In the genomic region with DNA sequence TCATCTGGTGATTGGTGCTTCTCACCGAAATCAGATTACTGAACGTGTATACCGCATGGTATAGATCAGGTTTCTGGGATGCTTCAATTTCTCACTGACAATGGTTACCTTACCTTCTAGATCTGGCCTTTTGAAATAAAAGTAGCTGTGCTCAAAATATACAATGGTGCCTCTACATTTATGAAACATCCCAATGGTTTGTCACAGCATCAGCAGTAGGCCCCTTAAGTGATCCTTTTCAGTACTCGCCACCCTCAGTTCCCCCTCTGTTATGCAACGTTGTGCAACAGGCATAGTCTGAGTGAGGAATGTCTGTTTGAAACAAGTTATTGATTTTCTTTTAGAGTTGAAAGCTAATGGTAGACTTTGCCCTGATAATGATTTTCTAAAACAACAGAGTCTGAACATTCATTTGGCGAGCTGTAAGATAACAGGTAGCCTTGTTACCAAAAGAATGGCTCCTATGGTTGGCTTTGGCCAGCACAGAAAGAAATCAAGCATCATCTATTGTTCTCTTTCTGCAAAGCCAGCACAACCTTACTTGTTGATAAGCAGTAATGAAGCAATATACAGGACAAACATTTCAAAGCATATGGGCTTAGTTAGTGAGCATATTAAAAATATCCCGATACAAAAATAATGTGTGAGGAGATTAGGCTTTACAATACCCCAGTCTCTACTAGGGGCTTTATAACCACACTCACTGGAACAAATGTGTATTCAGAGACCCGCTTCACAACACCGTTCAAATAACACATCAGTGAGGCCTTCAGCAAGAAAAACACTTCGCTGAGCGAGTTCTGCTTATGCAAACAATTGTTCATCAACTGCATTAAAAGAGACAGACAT, we compare ENCODE assay signal across 13 cellular contexts.
A peak's percentile ranks its signal among the peaks of the same experiment; 100 is the strongest.
DNase-seq lines count a peak whose midpoint lies in the region; ATAC-seq, FAIRE-seq and TF ChIP-seq lines count a peak whose summit lies in the region.
"Had no signal": no experiment of that assay in that cellular context is flagged by ENCODE, and none has a peak within 500 bp of the region (broad histone marks: within the 10 kb centered on the region; RNA-seq: fewer than 3 reads in every experiment).

No MANE protein-coding gene starts in this region.

- H3K27me3 Mint-ChIP-seq in GM23338 (ENCODE audit: insufficient read depth, low read depth, poor library complexity) (no peaks in the 10 kb centered on the region), mesothelial cell of epicardium (ENCODE audit: low read depth) (no peaks in the 10 kb centered on the region)
- H3K27me3 Mint-ChIP-seq in activated naive CD8-positive, alpha-beta T cell treated with anti-CD3 and anti-CD28 coated beads for 36 hours, result no peaks in the 10 kb centered on the region

- intact Hi-C loops in colonic mucosa (cut with DNase I), result no loop called here
- intact Hi-C loops in kidney (cut with DNase I), result no loop called here

- H3K36me3 Mint-ChIP-seq in GM23338 (ENCODE audit: low read depth), result no peaks in the 10 kb centered on the region
- H3K36me3 Mint-ChIP-seq in activated naive CD8-positive, alpha-beta T cell treated with anti-CD3 and anti-CD28 coated beads for 36 hours, result no peaks in the 10 kb centered on the region
- peaks cover 8% of the 10 kb centered on the region for H3K36me3 Mint-ChIP-seq in mesothelial cell of epicardium

- peaks cover 27% of the 10 kb centered on the region for H3K4me1 ChIP-seq in ACC112 (ENCODE audit: control insufficient read depth, insufficient read depth, low read length, unreplicated experiment)
- no peaks in the 10 kb centered on the region for H3K4me1 ChIP-seq in GM23338 (ENCODE audit: insufficient read depth)
- no peaks in the 10 kb centered on the region for H3K4me1 ChIP-seq in colonic mucosa
- peaks cover 7 to 12% of the 10 kb centered on the region in 2 donors for H3K4me1 ChIP-seq in kidney (ENCODE audit: control insufficient read depth in 1 of 2, insufficient read depth in 1 of 2, low read depth in 1 of 2, low read length in 2 of 2)

- ATAC-seq in GM23338, result no peak
- no peak for ATAC-seq in GM18505 (IDR thresholded peaks at IDR 0.05; ENCODE audit: unreplicated experiment)
- ATAC-seq: Right ventricle myocardium inferior had no signal

- H3K27me3 ChIP-seq in ACC112 (ENCODE audit: insufficient read depth, low read length) (no peaks in the 10 kb centered on the region), GM23338 (ENCODE audit: insufficient read depth) (no peaks in the 10 kb centered on the region), colonic mucosa (no peaks in the 10 kb centered on the region)

- H3K4me1 Mint-ChIP-seq in GM23338 (peaks cover 18% of the 10 kb centered on the region), mesothelial cell of epicardium (peaks cover 54% of the 10 kb centered on the region)
- peaks cover 22% of the 10 kb centered on the region for H3K4me1 Mint-ChIP-seq in activated naive CD8-positive, alpha-beta T cell treated with anti-CD3 and anti-CD28 coated beads for 36 hours

- H3K9ac ChIP-seq in colonic mucosa (ENCODE audit: low read depth in 2 of 2, low read length in 2 of 2) (no peak overlapping the region), kidney (ENCODE audit: low read length in 2 of 2) (no peak overlapping the region)

- peak overlapping the region; percentile 30; the same call in 1 of the 2 replicates for H3K27ac ChIP-seq in ACC112 (ENCODE audit: low read depth, low read length)
- no peak overlapping the region for H3K27ac ChIP-seq in GM23338 (ENCODE audit: low read depth)
- no peak overlapping the region for H3K27ac ChIP-seq in colonic mucosa
- no peak overlapping the region for H3K27ac ChIP-seq in kidney (ENCODE audit: low read depth in 2 of 2, low read length in 2 of 2)

- H3K4me3 ChIP-seq in ACC112 (ENCODE audit: low read depth, low read length) (peak overlapping the region; percentile 40; the same call in 1 of the 2 replicates), GM23338 (no peak overlapping the region), colonic mucosa (no peak overlapping the region), kidney (ENCODE audit: low read length in 2 of 2) (no peak overlapping the region)

- FAIRE-seq in kidney (lab: Jason Lieb, UNC), result no peak

- TF ChIP-seq CTCF in GM23338 (conservative IDR thresholded peaks at IDR 0.05; ENCODE audit: low read depth in 2 of 2) (no peak), mesothelial cell of epicardium (IDR thresholded peaks at IDR 0.05; ENCODE audit: unreplicated experiment) (no peak), colonic mucosa (IDR thresholded peaks at IDR 0.05) (no peak), kidney (IDR thresholded peaks at IDR 0.05; ENCODE audit: borderline replicate concordance, extremely low read depth, insufficient read depth) (no peak)

- H3K36me3 ChIP-seq in ACC112 (ENCODE audit: insufficient read depth, low read length) (no peaks in the 10 kb centered on the region), GM23338 (ENCODE audit: insufficient read depth) (no peaks in the 10 kb centered on the region), colonic mucosa (no peaks in the 10 kb centered on the region), kidney (ENCODE audit: control insufficient read depth in 1 of 2, insufficient read depth in 2 of 2, low read length in 2 of 2) (no peaks in the 10 kb centered on the region)

- TF ChIP-seq POLR2A in GM18505 (IDR thresholded peaks at IDR 0.05; ENCODE audit: borderline replicate concordance, extremely low read depth, insufficient read depth, insufficient read length), result no peak

- no peak overlapping the region for H3K4me2 ChIP-seq in GM23338

- no peaks in the 10 kb centered on the region for H3F3A ChIP-seq in GM23338 (replicated peaks; ENCODE audit: low read depth)

- DNase-seq in GM23338 (ENCODE audit: low spot score), result no peak
- no peak for DNase-seq in activated naive CD8-positive, alpha-beta T cell treated with anti-CD3 and anti-CD28 coated beads for 36 hours
- DNase-seq in mesothelial cell of epicardium (ENCODE audit: low spot score in 2 of 2, unreplicated experiment in 2 of 2), result no peak
- no peak for DNase-seq in AG08396 (ENCODE audit: low spot score)
- DNase-seq in colonic mucosa, result no peak
- DNase-seq in kidney, result no peak
- DNase-seq: activated CD4-positive, CD25-positive, alpha-beta regulatory T cell treated with anti-CD3 and anti-CD28 coated beads, Interleukin-2, amount 50 U/mL, for 72 hours; glutamatergic neuron; MM.1S; stimulated activated CD4-positive, alpha-beta T cell treated with anti-CD3 and anti-CD28 coated beads, Interleukin-4, amount 100 ng/mL, for 24 hours had no signal

- no peaks in the 10 kb centered on the region; the same call in 1 of the 2 replicates for H3K9me2 ChIP-seq in GM23338 (ENCODE audit: insufficient read depth)

- H4K20me1 ChIP-seq in GM23338 (replicated peaks; ENCODE audit: insufficient read depth), result no peaks in the 10 kb centered on the region; the same call in 1 of the 2 replicates

- H3K79me2 ChIP-seq in ACC112 (ENCODE audit: control insufficient read depth, insufficient read depth, low read length, unreplicated experiment) (no peaks in the 10 kb centered on the region), GM23338 (replicated peaks; ENCODE audit: insufficient read depth) (no peaks in the 10 kb centered on the region)

- no peak overlapping the region for H3K4me3 Mint-ChIP-seq in GM23338
- H3K4me3 Mint-ChIP-seq in activated naive CD8-positive, alpha-beta T cell treated with anti-CD3 and anti-CD28 coated beads for 36 hours, result peak overlapping the region; percentile 24
- H3K4me3 Mint-ChIP-seq in mesothelial cell of epicardium, result no peak overlapping the region

- H3K9me3 ChIP-seq in colonic mucosa, result no peaks in the 10 kb centered on the region
- H3K9me3 ChIP-seq in kidney (ENCODE audit: control insufficient read depth in 1 of 2, low read length in 2 of 2), result no peaks in the 10 kb centered on the region

- H3K9me3 Mint-ChIP-seq in GM23338 (no peaks in the 10 kb centered on the region), mesothelial cell of epicardium (no peaks in the 10 kb centered on the region)
- H3K9me3 Mint-ChIP-seq in activated naive CD8-positive, alpha-beta T cell treated with anti-CD3 and anti-CD28 coated beads for 36 hours, result no peaks in the 10 kb centered on the region

- peak overlapping the region; percentile 62 for H2AFZ ChIP-seq in ACC112 (ENCODE audit: low read length, unreplicated experiment)
- no peak overlapping the region for H2AFZ ChIP-seq in GM23338

- H3K27ac Mint-ChIP-seq in GM23338 (0 out of 2 replicates have a peak overlapping the region, but pooled peaks have one; percentile 77), mesothelial cell of epicardium (peak overlapping the region; percentile 79)
- peak overlapping the region; percentile 46 for H3K27ac Mint-ChIP-seq in activated naive CD8-positive, alpha-beta T cell treated with anti-CD3 and anti-CD28 coated beads for 36 hours

TF ChIP-seq in GM23338, 12 proteins besides CTCF, POLR2A, EP300 and RAD21 (continues in another document):
- TF ChIP-seq ZNF114 (CRISPR knock-in tag; IDR thresholded peaks at IDR 0.05) (no peak), NANOG (IDR thresholded peaks at IDR 0.05; ENCODE audit: borderline replicate concordance) (no peak)
- TF ChIP-seq, protein P1, sequence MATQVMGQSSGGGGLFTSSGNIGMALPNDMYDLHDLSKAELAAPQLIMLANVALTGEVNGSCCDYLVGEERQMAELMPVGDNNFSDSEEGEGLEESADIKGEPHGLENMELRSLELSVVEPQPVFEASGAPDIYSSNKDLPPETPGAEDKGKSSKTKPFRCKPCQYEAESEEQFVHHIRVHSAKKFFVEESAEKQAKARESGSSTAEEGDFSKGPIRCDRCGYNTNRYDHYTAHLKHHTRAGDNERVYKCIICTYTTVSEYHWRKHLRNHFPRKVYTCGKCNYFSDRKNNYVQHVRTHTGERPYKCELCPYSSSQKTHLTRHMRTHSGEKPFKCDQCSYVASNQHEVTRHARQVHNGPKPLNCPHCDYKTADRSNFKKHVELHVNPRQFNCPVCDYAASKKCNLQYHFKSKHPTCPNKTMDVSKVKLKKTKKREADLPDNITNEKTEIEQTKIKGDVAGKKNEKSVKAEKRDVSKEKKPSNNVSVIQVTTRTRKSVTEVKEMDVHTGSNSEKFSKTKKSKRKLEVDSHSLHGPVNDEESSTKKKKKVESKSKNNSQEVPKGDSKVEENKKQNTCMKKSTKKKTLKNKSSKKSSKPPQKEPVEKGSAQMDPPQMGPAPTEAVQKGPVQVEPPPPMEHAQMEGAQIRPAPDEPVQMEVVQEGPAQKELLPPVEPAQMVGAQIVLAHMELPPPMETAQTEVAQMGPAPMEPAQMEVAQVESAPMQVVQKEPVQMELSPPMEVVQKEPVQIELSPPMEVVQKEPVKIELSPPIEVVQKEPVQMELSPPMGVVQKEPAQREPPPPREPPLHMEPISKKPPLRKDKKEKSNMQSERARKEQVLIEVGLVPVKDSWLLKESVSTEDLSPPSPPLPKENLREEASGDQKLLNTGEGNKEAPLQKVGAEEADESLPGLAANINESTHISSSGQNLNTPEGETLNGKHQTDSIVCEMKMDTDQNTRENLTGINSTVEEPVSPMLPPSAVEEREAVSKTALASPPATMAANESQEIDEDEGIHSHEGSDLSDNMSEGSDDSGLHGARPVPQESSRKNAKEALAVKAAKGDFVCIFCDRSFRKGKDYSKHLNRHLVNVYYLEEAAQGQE (IDR thresholded peaks at IDR 0.05; ENCODE audit: unreplicated experiment), result no peak
